Comparison of ENCODE assay signal across 10 cellular contexts in genomic region chr22:24421428-24421931, GRCh38. TPM values are rescaled to one million over a fixed set of nuclear protein-coding genes. Genes with fewer than 3 reads are reported as not detected.
A peak's percentile ranks its signal among the peaks of the same experiment; 100 is the strongest.
DNase-seq lines count a peak whose midpoint lies in the region; ATAC-seq and TF ChIP-seq lines count a peak whose summit lies in the region.
"Had no signal": no experiment of that assay in that cellular context is flagged by ENCODE, and none has a peak within 500 bp of the region (broad histone marks: within the 10 kb centered on the region; RNA-seq: fewer than 3 reads in every experiment).

No MANE protein-coding gene starts in this region.

- no peak overlapping the region for H2BK5ac ChIP-seq in H9 (ENCODE audit: insufficient read length, low read length)

- TF ChIP-seq EP300 in stomach (IDR thresholded peaks at IDR 0.05), result no peak

- no peak overlapping the region for H2BK15ac ChIP-seq in H9 (ENCODE audit: low read depth, low read length)

- peak overlapping the region in 5 of 7 donors; percentile 34 to 87 (median 71) for H3K4me3 Mint-ChIP-seq in CD8-positive, alpha-beta memory T cell
- no peak overlapping the region for H3K4me3 Mint-ChIP-seq in H9
- no peak overlapping the region for H3K4me3 Mint-ChIP-seq in activated CD4-positive, alpha-beta T cell treated with anti-CD3 and anti-CD28 coated beads, Interleukin-2, amount 10 ng/mL, durations not matched to agents 24 days and 14 days
- H3K4me3 Mint-ChIP-seq in activated CD8-positive, alpha-beta memory T cell treated with anti-CD3 and anti-CD28 coated beads, Interleukin-2, amount 10 ng/mL, durations not matched to agents 7 days and 5 days, result no peak overlapping the region

- DNase-seq in CD8-positive, alpha-beta memory T cell, result peak in 2 of 5 donors; percentile 49 to 59
- DNase-seq in H9 (peak; percentile 91), iPS-NIHi11 (ENCODE audit: low spot score) (peak; percentile 83), C1 segment of cervical spinal cord (lab: John Stamatoyannopoulos, UW) (no peak), stomach (no peak)
- peak; percentile 76 for DNase-seq in activated CD4-positive, alpha-beta T cell treated with anti-CD3 and anti-CD28 coated beads, Interleukin-2, amount 10 ng/mL, durations not matched to agents 24 days and 14 days
- DNase-seq in activated CD8-positive, alpha-beta memory T cell treated with anti-CD3 and anti-CD28 coated beads, Interleukin-2, amount 10 ng/mL, durations not matched to agents 7 days and 5 days, result no peak

- peak; percentile 91 for TF ChIP-seq CTCF in H9 (conservative IDR thresholded peaks at IDR 0.05)
- TF ChIP-seq CTCF in stomach (IDR thresholded peaks at IDR 0.05), result peak in 3 of 7 experiments; percentile 12 to 25 (median 14)

- H3K79me2 ChIP-seq in H9 (ENCODE audit: insufficient read depth, low read length), result no peaks in the 10 kb centered on the region

- H2AK5ac ChIP-seq in H9 (ENCODE audit: insufficient read length, low read length), result no peak overlapping the region

- intact Hi-C loops in activated CD4-positive, alpha-beta T cell treated with anti-CD3 and anti-CD28 coated beads, Interleukin-2, amount 10 ng/mL, durations not matched to agents 24 days and 14 days (cut with micrococcal nuclease), result loop anchor here (2.0 kb wide), 1 partner anchor 81 kb away; no protein-coding TSS in a partner anchor
- intact Hi-C loops in stomach (cut with DNase I; ENCODE audit: low total_unique reads), result loop anchor here (5.0 kb wide), 1 partner anchor 81 kb away; no protein-coding TSS in a partner anchor

- H2BK20ac ChIP-seq in H9 (ENCODE audit: low read depth, low read length, poor library complexity, severe bottlenecking), result no peak overlapping the region

- H3K56ac ChIP-seq in H9 (ENCODE audit: insufficient read length, low read depth, low read length), result no peak overlapping the region

- no peak overlapping the region for H2BK12ac ChIP-seq in H9 (ENCODE audit: insufficient read length, low read depth, low read length)

- CTCF ChIA-PET in CD8-positive, alpha-beta memory T cell (lab: Charles Lee), result interaction anchor here (1.1 to 7.6 kb wide), 5 partner anchors 11 to 101 kb away, joined by 3 to 67 read pairs (median 4); no protein-coding TSS in a partner anchor
- CTCF ChIA-PET in activated CD8-positive, alpha-beta memory T cell treated with anti-CD3 and anti-CD28 coated beads, Interleukin-2, amount 10 ng/mL, durations not matched to agents 7 days and 5 days (lab: Charles Lee), result interaction anchor here (0.7 to 8.4 kb wide), 8 partner anchors 14 to 127 kb away, joined by 3 to 102 read pairs (median 8); no protein-coding TSS in a partner anchor

- no peaks in the 10 kb centered on the region for H3K9me3 Mint-ChIP-seq in CD8-positive, alpha-beta memory T cell
- no peaks in the 10 kb centered on the region; a peak in 1 of 5 replicates for H3K9me3 Mint-ChIP-seq in H9
- no peaks in the 10 kb centered on the region for H3K9me3 Mint-ChIP-seq in activated CD4-positive, alpha-beta T cell treated with anti-CD3 and anti-CD28 coated beads, Interleukin-2, amount 10 ng/mL, durations not matched to agents 24 days and 14 days
- no peaks in the 10 kb centered on the region for H3K9me3 Mint-ChIP-seq in activated CD8-positive, alpha-beta memory T cell treated with anti-CD3 and anti-CD28 coated beads, Interleukin-2, amount 10 ng/mL, durations not matched to agents 7 days and 5 days (ENCODE audit: low read depth)

- H3K79me1 ChIP-seq in H9 (ENCODE audit: insufficient read depth, low read depth, low read length, poor library complexity, severe bottlenecking), result no peaks in the 10 kb centered on the region

- peaks cover 0 to 7% (median 1%) of the 10 kb centered on the region in 3 donors for H3K36me3 Mint-ChIP-seq in CD8-positive, alpha-beta memory T cell
- H3K36me3 Mint-ChIP-seq in H9 (ENCODE audit: insufficient read depth in 1 of 3, low read depth in 3 of 3), result no peaks in the 10 kb centered on the region; a peak in 2 of 7 replicates
- peaks cover 8% of the 10 kb centered on the region for H3K36me3 Mint-ChIP-seq in activated CD4-positive, alpha-beta T cell treated with anti-CD3 and anti-CD28 coated beads, Interleukin-2, amount 10 ng/mL, durations not matched to agents 24 days and 14 days (ENCODE audit: low read depth)
- H3K36me3 Mint-ChIP-seq in activated CD8-positive, alpha-beta memory T cell treated with anti-CD3 and anti-CD28 coated beads, Interleukin-2, amount 10 ng/mL, durations not matched to agents 7 days and 5 days, result no peaks in the 10 kb centered on the region

- no peak overlapping the region for H4K5ac ChIP-seq in H9 (ENCODE audit: insufficient read length, low read depth, low read length)

- no peak overlapping the region for H3K4me2 ChIP-seq in H9 (ENCODE audit: insufficient read depth, insufficient read length, low read length)

- H3K18ac ChIP-seq in H9 (ENCODE audit: insufficient read length, low read depth, low read length), result no peak overlapping the region

- no peak overlapping the region for H4K91ac ChIP-seq in H9 (ENCODE audit: insufficient read length, low read depth, low read length)

- H3K4me1 ChIP-seq in CD8-positive, alpha-beta memory T cell (ENCODE audit: insufficient read depth, low read length), result peaks cover 19% of the 10 kb centered on the region
- H3K4me1 ChIP-seq in H9 (ENCODE audit: insufficient read depth, low read length) (no peaks in the 10 kb centered on the region; the same call in 1 of the 2 replicates), stomach (peaks cover 25 to 41% (median 36%) of the 10 kb centered on the region in 4 donors)

- H3K14ac ChIP-seq in H9 (ENCODE audit: insufficient read depth, low read length), result no peak overlapping the region

- POLR2A ChIA-PET in CD8-positive, alpha-beta memory T cell (lab: Charles Lee), result interaction anchor here (1.5 kb wide), 1 partner anchor 81 kb away, joined by 3 read pairs; no protein-coding TSS in a partner anchor

- no CpG with 5 or more reads among the region's 9 CpGs for WGBS in H9 (ENCODE audit: extremely low coverage, insufficient read length, low lambda C conversion rate)
- WGBS in stomach, 5 donors, result 31 to 49% (median 38%) methylated on average over 8 to 9 of the region's 9 CpGs

- no peaks in the 10 kb centered on the region for H3K27me3 ChIP-seq in CD8-positive, alpha-beta memory T cell (ENCODE audit: insufficient read depth, low read length, poor library complexity, severe bottlenecking)
- H3K27me3 ChIP-seq in H9 (ENCODE audit: insufficient read depth, low read length), result no peaks in the 10 kb centered on the region; the same call in 1 of the 2 replicates
- H3K27me3 ChIP-seq in stomach, result peaks cover 0 to 35% (median 12%) of the 10 kb centered on the region in 3 donors

- H3T11ph ChIP-seq in H9 (ENCODE audit: low read length), result no peak overlapping the region

- peaks cover 7% of the 10 kb centered on the region for H3K23me2 ChIP-seq in H9 (ENCODE audit: insufficient read length, low read depth, low read length, poor library complexity, severe bottlenecking)

- H3K4ac ChIP-seq in H9 (ENCODE audit: low read depth, low read length), result no peak overlapping the region

- no peak overlapping the region for H3K9ac ChIP-seq in H9 (ENCODE audit: extremely low read depth, insufficient read length, low read length)

- H2BK120ac ChIP-seq in H9 (ENCODE audit: low read depth, low read length, poor library complexity, severe bottlenecking), result no peak overlapping the region

- H3K27me3 Mint-ChIP-seq in CD8-positive, alpha-beta memory T cell, result peaks cover 0 to 3% of the 10 kb centered on the region in 2 donors
- peaks cover 33% of the 10 kb centered on the region for H3K27me3 Mint-ChIP-seq in H9 (ENCODE audit: low read depth)
- peaks cover 4% of the 10 kb centered on the region for H3K27me3 Mint-ChIP-seq in activated CD4-positive, alpha-beta T cell treated with anti-CD3 and anti-CD28 coated beads, Interleukin-2, amount 10 ng/mL, durations not matched to agents 24 days and 14 days
- H3K27me3 Mint-ChIP-seq in activated CD8-positive, alpha-beta memory T cell treated with anti-CD3 and anti-CD28 coated beads, Interleukin-2, amount 10 ng/mL, durations not matched to agents 7 days and 5 days, result peaks cover 10% of the 10 kb centered on the region

- no peaks in the 10 kb centered on the region for H3K9me3 ChIP-seq in CD8-positive, alpha-beta memory T cell (ENCODE audit: low read length)
- H3K9me3 ChIP-seq in H9 (ENCODE audit: control insufficient read depth, low read depth, low read length) (no peaks in the 10 kb centered on the region), stomach (no peaks in the 10 kb centered on the region)
- H3K9me3 ChIP-seq: HAP-1 had no signal

- H3K4me3 ChIP-seq in CD8-positive, alpha-beta memory T cell (ENCODE audit: low read length), result no peak overlapping the region
- H3K4me3 ChIP-seq in stomach, result no peak overlapping the region
- H3K4me3 ChIP-seq: HAP-1, SJSA1 had no signal

- H4K20me1 ChIP-seq in H9 (ENCODE audit: control insufficient read depth, insufficient read depth, insufficient read length), result no peaks in the 10 kb centered on the region

- TF ChIP-seq POLR2A in stomach (IDR thresholded peaks at IDR 0.05), result no peak

- no peak overlapping the region for H3K27ac ChIP-seq in CD8-positive, alpha-beta memory T cell (ENCODE audit: low read depth, low read length)
- H3K27ac ChIP-seq in H9 (ENCODE audit: insufficient read length, low read depth, low read length) (no peak overlapping the region), stomach (no peak overlapping the region)
- H3K27ac ChIP-seq: SJSA1 had no signal

- no peaks in the 10 kb centered on the region for H3K36me3 ChIP-seq in CD8-positive, alpha-beta memory T cell (ENCODE audit: insufficient read depth, low read length)
- H3K36me3 ChIP-seq in stomach, result peaks cover 9 to 21% (median 19%) of the 10 kb centered on the region in 4 donors
- H3K36me3 ChIP-seq: HAP-1 had no signal

- H3K4me1 Mint-ChIP-seq in CD8-positive, alpha-beta memory T cell, result peaks cover 13 to 30% (median 19%) of the 10 kb centered on the region in 3 donors
- peaks cover 16 to 25% of the 10 kb centered on the region in 2 experiments for H3K4me1 Mint-ChIP-seq in H9
- H3K4me1 Mint-ChIP-seq in activated CD4-positive, alpha-beta T cell treated with anti-CD3 and anti-CD28 coated beads, Interleukin-2, amount 10 ng/mL, durations not matched to agents 24 days and 14 days, result peaks cover 17% of the 10 kb centered on the region
- H3K4me1 Mint-ChIP-seq in activated CD8-positive, alpha-beta memory T cell treated with anti-CD3 and anti-CD28 coated beads, Interleukin-2, amount 10 ng/mL, durations not matched to agents 7 days and 5 days, result peaks cover 13% of the 10 kb centered on the region

- H2AFZ ChIP-seq in H9 (ENCODE audit: low read length), result no peak overlapping the region

- H4K8ac ChIP-seq in H9 (replicated peaks; ENCODE audit: insufficient read length, low read depth, low read length), result no peak overlapping the region

- ATAC-seq in GM21576 (IDR thresholded peaks at IDR 0.05; ENCODE audit: unreplicated experiment), result no peak
- no peak for ATAC-seq in activated CD8-positive, alpha-beta memory T cell treated with anti-CD3 and anti-CD28 coated beads, Interleukin-2, amount 10 ng/mL, durations not matched to agents 7 days and 5 days

- H3K23ac ChIP-seq in H9 (ENCODE audit: insufficient read length, low read depth, low read length), result no peak overlapping the region

- H3K27ac Mint-ChIP-seq in CD8-positive, alpha-beta memory T cell, result peak overlapping the region in 3 of 8 donors; percentile 83 to 96 (median 90)
- peak overlapping the region in 2 of 3 experiments; percentile 24 to 85; a peak in 4 of 7 replicates for H3K27ac Mint-ChIP-seq in H9
- H3K27ac Mint-ChIP-seq in activated CD4-positive, alpha-beta T cell treated with anti-CD3 and anti-CD28 coated beads, Interleukin-2, amount 10 ng/mL, durations not matched to agents 24 days and 14 days, result no peak overlapping the region
- no peak overlapping the region for H3K27ac Mint-ChIP-seq in activated CD8-positive, alpha-beta memory T cell treated with anti-CD3 and anti-CD28 coated beads, Interleukin-2, amount 10 ng/mL, durations not matched to agents 7 days and 5 days

RNA-seq across cellular contexts. Expression of gene ADORA2A, which starts 5.9 kb away (rescaled TPM):
- total RNA-seq in CD8-positive, alpha-beta memory T cell, result 10 to 100 TPM; 23.2 to 26.7 TPM
- 89.6 TPM for polyA plus RNA-seq in CD8-positive, alpha-beta memory T cell
- total RNA-seq in H9 (2021) (3.5 and 3.9 TPM in 2 replicates), stomach (1 to 10 TPM in 3 of 5 donors, under 1 TPM in 1, not detected in 1; 0.58 to 7.1 (median 3.1) TPM)
- 34.9 and 36.2 TPM in 2 replicates for total RNA-seq in activated CD4-positive, alpha-beta T cell treated with anti-CD3 and anti-CD28 coated beads, Interleukin-2, amount 10 ng/mL, durations not matched to agents 24 days and 14 days
- total RNA-seq in activated CD8-positive, alpha-beta memory T cell treated with anti-CD3 and anti-CD28 coated beads, Interleukin-2, amount 10 ng/mL, durations not matched to agents 7 days and 5 days, result 10 to 100 TPM; 19.7 to 21.1 TPM
- polyA plus RNA-seq in stomach, result 1 to 10 TPM; 1.4 to 2.9 (median 1.6) TPM

Comparison
In these comparisons a context has a peak if more than half of its experiments do, and no peak if none do; other contexts are left out.
1. DNase-seq: peak in H9 (single experiment), activated CD4-positive, alpha-beta T cell treated with anti-CD3 and anti-CD28 coated beads, Interleukin-2, amount 10 ng/mL, durations not matched to agents 24 days and 14 days (single experiment) and iPS-NIHi11 (single experiment); none in C1 segment of cervical spinal cord (0 of 14), activated CD8-positive, alpha-beta memory T cell treated with anti-CD3 and anti-CD28 coated beads, Interleukin-2, amount 10 ng/mL, durations not matched to agents 7 days and 5 days (single experiment) and stomach (single experiment).
2. H3K27ac Mint-ChIP-seq: peak in H9 (2 of 3); none in activated CD4-positive, alpha-beta T cell treated with anti-CD3 and anti-CD28 coated beads, Interleukin-2, amount 10 ng/mL, durations not matched to agents 24 days and 14 days (single experiment) and activated CD8-positive, alpha-beta memory T cell treated with anti-CD3 and anti-CD28 coated beads, Interleukin-2, amount 10 ng/mL, durations not matched to agents 7 days and 5 days (single experiment).
3. H3K4me3 Mint-ChIP-seq: peak in CD8-positive, alpha-beta memory T cell (5 of 7); none in H9 (0 of 2), activated CD4-positive, alpha-beta T cell treated with anti-CD3 and anti-CD28 coated beads, Interleukin-2, amount 10 ng/mL, durations not matched to agents 24 days and 14 days (single experiment) and activated CD8-positive, alpha-beta memory T cell treated with anti-CD3 and anti-CD28 coated beads, Interleukin-2, amount 10 ng/mL, durations not matched to agents 7 days and 5 days (single experiment).